ENCODE assay signal across 10 cellular contexts in the genomic region with DNA sequence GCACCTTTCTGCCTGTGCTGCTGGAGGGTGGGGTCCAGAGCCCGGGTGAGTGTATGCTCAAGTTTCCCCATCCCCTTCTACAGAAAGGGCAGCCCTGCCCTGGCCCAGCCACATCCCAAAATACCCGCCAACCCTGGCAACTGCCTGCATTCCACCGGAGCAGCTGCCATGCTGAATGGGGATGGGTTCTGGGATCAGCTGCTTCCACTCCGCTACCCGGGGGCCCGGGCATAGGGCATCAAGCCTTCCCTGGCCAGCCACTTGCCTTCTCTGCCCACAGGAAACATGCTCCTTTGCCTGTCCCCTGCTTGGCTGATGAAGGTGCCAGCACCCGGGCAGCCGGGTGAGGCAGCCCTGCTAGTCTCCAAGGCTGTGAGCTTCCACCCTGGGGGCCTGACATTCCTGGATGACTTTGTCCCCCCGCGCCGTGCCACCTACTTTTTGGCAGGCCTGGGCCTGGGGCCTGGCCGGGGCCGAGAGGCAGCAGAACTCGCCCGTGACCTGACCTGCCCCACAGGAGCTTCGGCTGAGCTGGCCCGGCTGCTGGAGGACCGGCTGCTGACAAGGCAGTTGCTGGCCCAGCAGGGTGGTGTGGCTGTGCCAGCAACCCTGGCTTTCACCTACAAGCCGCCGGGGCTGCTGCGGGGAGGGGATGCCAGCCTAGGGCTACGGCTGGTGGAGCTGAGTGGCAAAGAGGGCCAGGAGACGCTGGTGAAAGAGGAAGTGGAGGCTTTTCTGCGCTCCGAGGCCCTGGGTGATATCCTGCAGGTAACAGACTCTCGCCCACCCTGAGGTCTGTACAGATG. TPM values are rescaled to one million over a fixed set of nuclear protein-coding genes. Genes with fewer than 3 reads are reported as not detected.
DNase-seq lines count a peak whose midpoint lies in the region; ATAC-seq, FAIRE-seq and TF ChIP-seq lines count a peak whose summit lies in the region.
"Had no signal": no experiment of that assay in that cellular context is flagged by ENCODE, and none has a peak within 500 bp of the region (broad histone marks: within the 10 kb centered on the region; RNA-seq: fewer than 3 reads in every experiment).

No MANE protein-coding gene starts in this region.

- H3K36me3 ChIP-seq in DND-41 (ENCODE audit: insufficient read depth, low read length) = peaks cover 6% of the 10 kb centered on the region; the same call in 1 of the 2 replicates
- H3K36me3 ChIP-seq in MM.1S (replicated peaks; ENCODE audit: insufficient read depth, low read length) = no peaks in the 10 kb centered on the region
- no peaks in the 10 kb centered on the region for H3K36me3 ChIP-seq in GM12878 (ENCODE audit: control insufficient read depth in 2 of 2, insufficient read depth in 2 of 2, low read length in 1 of 2)
- H3K36me3 ChIP-seq in pancreas = no peaks in the 10 kb centered on the region
- H3K36me3 ChIP-seq: cardiac muscle cell had no signal

- no TSS peak for BruUV-seq in GM12878 (replicated peaks; lab: Mats Ljungman, UMichigan)

- no peak overlapping the region for H2AFZ ChIP-seq in DND-41 (ENCODE audit: low read depth, low read length)
- H2AFZ ChIP-seq in MM.1S (ENCODE audit: low read length) = 0 out of 2 replicates have a peak overlapping the region, but pooled peaks have one; percentile 38
- H2AFZ ChIP-seq in GM12878 (ENCODE audit: control insufficient read depth, low read depth, low read length) = no peak overlapping the region

- CTCF ChIA-PET in GM12878 (lab: Yijun Ruan, JAX) = interaction anchor here (0.9 to 1.6 kb wide), 3 partner anchors 17 to 51 kb away, joined by 3 to 6 read pairs (median 4); a partner anchor contains a TSS

- no peaks in the 10 kb centered on the region for H3K9me2 ChIP-seq in MM.1S (replicated peaks; ENCODE audit: insufficient read depth, low read length)

- H3K27me3 ChIP-seq in DND-41 (ENCODE audit: insufficient read depth, low read length, poor library complexity) (no peaks in the 10 kb centered on the region), MM.1S (replicated peaks; ENCODE audit: insufficient read depth, low read length) (peaks cover 6% of the 10 kb centered on the region; the same call in 1 of the 2 replicates), GM12878 (replicated peaks in 1 of 2; ENCODE audit: control insufficient read depth in 2 of 2, insufficient read depth in 2 of 2, low read length in 1 of 2) (peaks cover 0 to 5% of the 10 kb centered on the region in 2 experiments; a peak in 3 of 4 replicates), pancreas (no peaks in the 10 kb centered on the region)

- TF ChIP-seq CTCF in DND-41 (IDR thresholded peaks at IDR 0.05; ENCODE audit: borderline replicate concordance, extremely low read depth, low read length, poor library complexity, severe bottlenecking) = no peak
- TF ChIP-seq CTCF in MM.1S (IDR thresholded peaks at IDR 0.05; ENCODE audit: low read length) = no peak
- TF ChIP-seq CTCF in GM12878 (IDR thresholded peaks at IDR 0.05 in 2 of 3, conservative IDR thresholded peaks at IDR 0.05 in 1 of 3; ENCODE audit: control insufficient read depth in 2 of 3, extremely low read depth in 1 of 3, insufficient read depth in 1 of 3, low read depth in 3 of 3, low read length in 3 of 3) = no peak
- TF ChIP-seq CTCF in pancreas (IDR thresholded peaks at IDR 0.05) = no peak

- no peak for TF ChIP-seq EP300 in GM12878 (IDR thresholded peaks at IDR 0.05; ENCODE audit: borderline replicate concordance in 1 of 2, control insufficient read depth in 1 of 2, low read depth in 2 of 2, low read length in 2 of 2)

- POLR2A ChIA-PET in GM12878 (lab: Charles Lee) = interaction anchor here (0.9 to 3.9 kb wide), 8 partner anchors 10 to 51 kb away, joined by 3 to 28 read pairs (median 7); a partner anchor contains a TSS

- no peak for TF ChIP-seq POLR2A in GM12878 (IDR thresholded peaks at IDR 0.05; ENCODE audit: low read depth, low read length)

- DNase-seq in DND-41 = no peak
- peak; percentile 43 for DNase-seq in MM.1S
- DNase-seq in GM12878 (ENCODE audit: low read depth, low spot score) = no peak
- peak in 5 of 6 donors; percentile 47 to 90 (median 73) for DNase-seq in pancreas
- no peak for DNase-seq in NCI-H2196 treated with DMSO at 0.1 percent for 48 hours (lab: John Stamatoyannopoulos, UW; ENCODE audit: unreplicated experiment)
- DNase-seq in NCI-H1694 treated with DMSO at 0.1 percent for 48 hours (lab: John Stamatoyannopoulos, UW) = no peak
- DNase-seq: T-helper 9 cell had no signal

- H3K79me2 ChIP-seq in DND-41 (ENCODE audit: insufficient read depth, low read length) = peaks cover 37% of the 10 kb centered on the region
- H3K79me2 ChIP-seq in MM.1S (ENCODE audit: low read length) = no peaks in the 10 kb centered on the region
- H3K79me2 ChIP-seq in GM12878 (ENCODE audit: control insufficient read depth, insufficient read depth, low read length) = no peaks in the 10 kb centered on the region

- H3K4me2 ChIP-seq in DND-41 (ENCODE audit: insufficient read depth, low read length) (peak overlapping the region; percentile 95), MM.1S (ENCODE audit: low read depth, low read length) (peak overlapping the region; percentile 25; the same call in 1 of the 2 replicates), GM12878 (ENCODE audit: control insufficient read depth, insufficient read depth) (no peak overlapping the region; the same call in 1 of the 2 replicates)

- H3K27ac ChIP-seq in DND-41 (ENCODE audit: low read length) = peak overlapping the region; percentile 93
- H3K27ac ChIP-seq in MM.1S (ENCODE audit: low read length) = peak overlapping the region; percentile 3; the same call in 1 of the 2 replicates
- H3K27ac ChIP-seq in GM12878 (ENCODE audit: control insufficient read depth, insufficient read depth) = no peak overlapping the region
- H3K27ac ChIP-seq in pancreas = no peak overlapping the region
- H3K27ac ChIP-seq: cardiac muscle cell had no signal

- H3K9me3 ChIP-seq in DND-41 (ENCODE audit: insufficient read depth, low read length, severe bottlenecking) (no peaks in the 10 kb centered on the region), MM.1S (replicated peaks; ENCODE audit: insufficient read depth, low read length) (no peaks in the 10 kb centered on the region), GM12878 (replicated peaks; ENCODE audit: control insufficient read depth, insufficient read depth, low read length) (no peaks in the 10 kb centered on the region), pancreas (no peaks in the 10 kb centered on the region)

- 24% methylated on average over 26 of the region's 26 CpGs for WGBS in GM12878 (ENCODE audit: insufficient coverage, insufficient replicate concordance, low lambda C conversion rate, missing lambda C conversion rate)
- 42 to 50% methylated on average over 26 of the region's 26 CpGs for WGBS in pancreas, 2 donors

- no peak for ATAC-seq in DND-41 (ENCODE audit: insufficient read depth, low read depth)
- ATAC-seq in GM12878 = peak; percentile 10
- peak; percentile 6 to 22 (median 8) for ATAC-seq in pancreas
- no peak for ATAC-seq in GM21825 (IDR thresholded peaks at IDR 0.05; ENCODE audit: unreplicated experiment)
- ATAC-seq in HG02884 (IDR thresholded peaks at IDR 0.05; ENCODE audit: unreplicated experiment) = no peak

- peaks cover 54% of the 10 kb centered on the region for H3K4me1 ChIP-seq in DND-41 (ENCODE audit: insufficient read depth, low read length)
- peaks cover 17% of the 10 kb centered on the region; the same call in 1 of the 2 replicates for H3K4me1 ChIP-seq in MM.1S (ENCODE audit: low read length)
- peaks cover 2% of the 10 kb centered on the region; the same call in 1 of the 2 replicates for H3K4me1 ChIP-seq in GM12878 (ENCODE audit: control insufficient read depth, insufficient read depth, low read length)
- H3K4me1 ChIP-seq in pancreas = peaks cover 0 to 14% (median 13%) of the 10 kb centered on the region in 3 donors

- H3F3A ChIP-seq in MM.1S (ENCODE audit: insufficient read depth, low read length) = no peaks in the 10 kb centered on the region

- no peak for TF ChIP-seq RAD21 in GM12878 (IDR thresholded peaks at IDR 0.05; ENCODE audit: insufficient read depth, low read depth, low read length)

- peak overlapping the region in 1 of 2 experiments; percentile 66; a peak in 1 of 4 replicates for H3K4me3 ChIP-seq in DND-41 (ENCODE audit: low read depth in 1 of 2, low read length in 2 of 2)
- no peak overlapping the region for H3K4me3 ChIP-seq in MM.1S (ENCODE audit: low read length)
- H3K4me3 ChIP-seq in GM12878 = no peak overlapping the region
- H3K4me3 ChIP-seq in pancreas = no peak overlapping the region
- H3K4me3 ChIP-seq: cardiac muscle cell had no signal

- RAD21 ChIA-PET in GM12878 (lab: Charles Lee; ENCODE audit: unreplicated experiment) = interaction anchor here (1.0 to 1.4 kb wide), 2 partner anchors 15 to 18 kb away, joined by 3 to 4 read pairs; a partner anchor contains a TSS

- in situ Hi-C loops in GM12878 (cut with MboI) = no loop called here

- H3K9ac ChIP-seq in DND-41 (ENCODE audit: low read depth, low read length) (peak overlapping the region; percentile 91), MM.1S (ENCODE audit: low read length) (peak overlapping the region; percentile 1; the same call in 1 of the 2 replicates), GM12878 (ENCODE audit: control insufficient read depth, insufficient read depth, low read length) (no peak overlapping the region)

- SMC1A ChIA-PET in GM12878 (lab: Charles Lee; ENCODE audit: uncharacterized antibody, unreplicated experiment) = interaction anchor here (1.1 kb wide), 1 partner anchor 14 kb away, joined by 3 read pairs; no protein-coding TSS in a partner anchor

- FAIRE-seq in GM12878 (lab: Jason Lieb, UNC) (no peak), pancreas (lab: Jason Lieb, UNC) (no peak)

- intact Hi-C loops in GM12878 (cut with micrococcal nuclease; ENCODE audit: unreplicated experiment) = no loop called here
- intact Hi-C loops in pancreas (cut with DNase I) = loop anchor here in 1 of 3 donors (10.0 kb wide), 1 partner anchor 86 kb away; a partner anchor contains a TSS

- H4K20me1 ChIP-seq in DND-41 (ENCODE audit: insufficient read depth, low read length) = no peaks in the 10 kb centered on the region
- H4K20me1 ChIP-seq in MM.1S (ENCODE audit: insufficient read depth, low read length) = no peaks in the 10 kb centered on the region
- no peaks in the 10 kb centered on the region for H4K20me1 ChIP-seq in GM12878 (ENCODE audit: control insufficient read depth, insufficient read depth)

RNA-seq across cellular contexts. Expression of a gene that starts 3.2 kb away (rescaled TPM):
- 0.15 and 0.22 TPM in 2 replicates for total RNA-seq in GM12878 (2013; cell fraction: nucleolus; rRNA removed)
- total RNA-seq in GM12878 (2014; rRNA removed) (0.11 TPM in 2 replicates), GM12878 (2014; rRNA removed; fragmentation: Illumina TruSeq; extraction: Trizol) (0.04 TPM in 1 of 2 replicates, not detected in the other), GM12878 (2021) (0.10 and 0.19 TPM in 2 replicates), pancreas (1 to 10 TPM in 1 of 6 donors, under 1 TPM in 5; 0.39 to 1.1 (median 0.80) TPM)
- polyA plus RNA-seq in GM12878 (2011; ENCODE audit: low read depth) = 0.18 TPM
- polyA plus RNA-seq in GM12878 (2011; rRNA removed) (not detected in 2 replicates), GM12878 (2014; fragmentation: Illumina TruSeq; extraction: Trizol) (0.10 TPM in 1 of 2 replicates, not detected in the other), GM12878 (2014; fragmentation: Nextera tagmentation; extraction: Ambion mirVana) (under 1 TPM in 1 of 2 experiments, not detected in 1; 0.02 TPM), GM12878 (2014; rRNA removed) (0.14 and 0.25 TPM in 2 replicates), GM12878 (2016; fragmentation: Nextera tagmentation; extraction: Ambion mirVana) (under 1 TPM in 1 of 2 experiments, not detected in 1; 0.09 TPM), pancreas (1 to 10 TPM in 1 of 2 donors, under 1 TPM in 1; 0.89 to 2.2 TPM)
- polyA plus RNA-seq in GM12878 (2011; cell fraction: cytosol; rRNA removed) = 0.01 TPM in 1 of 2 replicates, not detected in the other
- 0.07 and 0.13 TPM in 2 replicates for polyA plus RNA-seq in GM12878 (2011; cell fraction: nucleus; rRNA removed)
- 0.27 and 0.31 TPM in 2 replicates for polyA plus RNA-seq in GM12878 (2012)
- not detected in 2 replicates for polyA minus RNA-seq in GM12878 (2011; rRNA and poly(A)+ RNA removed)
- not detected in 2 replicates for polyA minus RNA-seq in GM12878 (2011; cell fraction: cytosol; rRNA and poly(A)+ RNA removed)
- polyA minus RNA-seq in GM12878 (2011; cell fraction: nucleus; rRNA and poly(A)+ RNA removed) = 0.12 TPM in 1 of 2 replicates, not detected in the other

RNA-seq across cellular contexts. Expression of a gene that starts 9.6 kb away (rescaled TPM):
- total RNA-seq in GM12878 (2013; cell fraction: nucleolus; rRNA removed) = 49.5 and 61.9 TPM in 2 replicates
- 68.4 and 72.5 TPM in 2 replicates for total RNA-seq in GM12878 (2014; rRNA removed)
- 36.6 and 41.8 TPM in 2 replicates for total RNA-seq in GM12878 (2014; rRNA removed; fragmentation: Illumina TruSeq; extraction: Trizol)
- total RNA-seq in GM12878 (2021) = 68.1 and 70.9 TPM in 2 replicates
- 17.7 TPM for polyA plus RNA-seq in GM12878 (2011; ENCODE audit: low read depth)
- polyA plus RNA-seq in GM12878 (2011; rRNA removed) = 36.8 and 48.7 TPM in 2 replicates
- polyA plus RNA-seq in GM12878 (2011; cell fraction: cytosol; rRNA removed) = 68.3 and 102 TPM in 2 replicates
- 177 and 183 TPM in 2 replicates for polyA plus RNA-seq in GM12878 (2011; cell fraction: nucleus; rRNA removed)
- 39.6 and 41.2 TPM in 2 replicates for polyA plus RNA-seq in GM12878 (2012)
- polyA plus RNA-seq in GM12878 (2014; fragmentation: Illumina TruSeq; extraction: Trizol) = 15.7 and 41.1 TPM in 2 replicates
- polyA plus RNA-seq in GM12878 (2014; fragmentation: Nextera tagmentation; extraction: Ambion mirVana) = 1 to 10 TPM in 1 of 2 experiments, under 1 TPM in 1; 0.39 to 2.3 TPM
- 88.3 and 99.8 TPM in 2 replicates for polyA plus RNA-seq in GM12878 (2014; rRNA removed)
- 100 to 1,000 TPM in 1 of 2 experiments, 10 to 100 TPM in 1; 95.4 to 101 TPM for polyA plus RNA-seq in GM12878 (2016; fragmentation: Nextera tagmentation; extraction: Ambion mirVana)
- 58.9 and 82.0 TPM in 2 replicates for polyA minus RNA-seq in GM12878 (2011; rRNA and poly(A)+ RNA removed)
- 22.7 and 32.3 TPM in 2 replicates for polyA minus RNA-seq in GM12878 (2011; cell fraction: cytosol; rRNA and poly(A)+ RNA removed)
- 51.4 and 86.0 TPM in 2 replicates for polyA minus RNA-seq in GM12878 (2011; cell fraction: nucleus; rRNA and poly(A)+ RNA removed)
- 10 to 100 TPM; 17.6 to 29.3 (median 21.7) TPM for total RNA-seq in pancreas
- polyA plus RNA-seq in pancreas = 10 to 100 TPM; 57.4 to 71.6 TPM

RNA-seq across cellular contexts. Expression of a gene that starts 14.8 kb away (rescaled TPM):
- total RNA-seq in GM12878 (2013; cell fraction: nucleolus; rRNA removed) = 59.5 and 60.3 TPM in 2 replicates
- 52.0 and 60.0 TPM in 2 replicates for total RNA-seq in GM12878 (2014; rRNA removed)
- total RNA-seq in GM12878 (2014; rRNA removed; fragmentation: Illumina TruSeq; extraction: Trizol) = 18.4 and 19.5 TPM in 2 replicates
- total RNA-seq in GM12878 (2021) = 77.4 and 80.7 TPM in 2 replicates
- 12.8 TPM for polyA plus RNA-seq in GM12878 (2011; ENCODE audit: low read depth)
- polyA plus RNA-seq in GM12878 (2011; rRNA removed) = 9.6 and 15.4 TPM in 2 replicates
- 27.2 and 41.2 TPM in 2 replicates for polyA plus RNA-seq in GM12878 (2011; cell fraction: cytosol; rRNA removed)
- 200 and 210 TPM in 2 replicates for polyA plus RNA-seq in GM12878 (2011; cell fraction: nucleus; rRNA removed)
- 48.1 and 51.7 TPM in 2 replicates for polyA plus RNA-seq in GM12878 (2012)
- polyA plus RNA-seq in GM12878 (2014; fragmentation: Illumina TruSeq; extraction: Trizol) = 3.4 and 13.5 TPM in 2 replicates
- polyA plus RNA-seq in GM12878 (2014; fragmentation: Nextera tagmentation; extraction: Ambion mirVana) = 1 to 10 TPM; 1.1 to 6.6 TPM
- 83.4 and 85.3 TPM in 2 replicates for polyA plus RNA-seq in GM12878 (2014; rRNA removed)
- 10 to 100 TPM; 61.8 to 73.3 TPM for polyA plus RNA-seq in GM12878 (2016; fragmentation: Nextera tagmentation; extraction: Ambion mirVana)
- polyA minus RNA-seq in GM12878 (2011; rRNA and poly(A)+ RNA removed) = 8.1 and 20.2 TPM in 2 replicates
- 9.6 and 12.3 TPM in 2 replicates for polyA minus RNA-seq in GM12878 (2011; cell fraction: cytosol; rRNA and poly(A)+ RNA removed)
- 26.1 and 33.3 TPM in 2 replicates for polyA minus RNA-seq in GM12878 (2011; cell fraction: nucleus; rRNA and poly(A)+ RNA removed)
- total RNA-seq in pancreas = 1 to 10 TPM in 4 of 6 donors, under 1 TPM in 2; 0.05 to 2.9 (median 1.1) TPM
- polyA plus RNA-seq in pancreas = 1 to 10 TPM; 1.5 to 2.5 TPM
- total RNA-seq: cardiac muscle cell had no signal

RNA-seq across cellular contexts. Expression of a gene that starts 17.0 kb away (rescaled TPM):
- 38.1 and 44.1 TPM in 2 replicates for total RNA-seq in GM12878 (2013; cell fraction: nucleolus; rRNA removed)
- total RNA-seq in GM12878 (2014; rRNA removed) = 342 and 371 TPM in 2 replicates
- total RNA-seq in GM12878 (2014; rRNA removed; fragmentation: Illumina TruSeq; extraction: Trizol) = 170 and 176 TPM in 2 replicates
- 265 and 269 TPM in 2 replicates for total RNA-seq in GM12878 (2021)
- 75.3 TPM for polyA plus RNA-seq in GM12878 (2011; ENCODE audit: low read depth)
- 86.0 and 211 TPM in 2 replicates for polyA plus RNA-seq in GM12878 (2011; rRNA removed)
- polyA plus RNA-seq in GM12878 (2011; cell fraction: cytosol; rRNA removed) = 440 and 506 TPM in 2 replicates
- 220 and 242 TPM in 2 replicates for polyA plus RNA-seq in GM12878 (2011; cell fraction: nucleus; rRNA removed)
- polyA plus RNA-seq in GM12878 (2012) = 174 and 181 TPM in 2 replicates
- polyA plus RNA-seq in GM12878 (2014; fragmentation: Illumina TruSeq; extraction: Trizol) = 128 and 202 TPM in 2 replicates
- polyA plus RNA-seq in GM12878 (2014; fragmentation: Nextera tagmentation; extraction: Ambion mirVana) = 10 to 100 TPM; 26.4 to 41.7 TPM
- polyA plus RNA-seq in GM12878 (2014; rRNA removed) = 306 and 326 TPM in 2 replicates
- 100 to 1,000 TPM; 417 to 458 TPM for polyA plus RNA-seq in GM12878 (2016; fragmentation: Nextera tagmentation; extraction: Ambion mirVana)
- polyA minus RNA-seq in GM12878 (2011; rRNA and poly(A)+ RNA removed) = 121 and 204 TPM in 2 replicates
- 83.8 and 94.6 TPM in 2 replicates for polyA minus RNA-seq in GM12878 (2011; cell fraction: cytosol; rRNA and poly(A)+ RNA removed)
- polyA minus RNA-seq in GM12878 (2011; cell fraction: nucleus; rRNA and poly(A)+ RNA removed) = 49.0 and 75.9 TPM in 2 replicates
- 10 to 100 TPM; 49.0 to 72.8 (median 62.9) TPM for total RNA-seq in pancreas
- polyA plus RNA-seq in pancreas = 10 to 100 TPM; 57.7 to 68.5 TPM

RNA-seq across cellular contexts. Expression of a gene that starts 18.8 kb away (rescaled TPM):
- 56.0 and 64.3 TPM in 2 replicates for total RNA-seq in GM12878 (2013; cell fraction: nucleolus; rRNA removed)
- total RNA-seq in GM12878 (2014; rRNA removed) (195 and 266 TPM in 2 replicates), GM12878 (2014; rRNA removed; fragmentation: Illumina TruSeq; extraction: Trizol) (38.4 and 45.3 TPM in 2 replicates), GM12878 (2021) (197 and 204 TPM in 2 replicates), pancreas (1 to 10 TPM in 4 of 6 donors, under 1 TPM in 2; 0.63 to 4.1 (median 1.8) TPM)
- 102 TPM for polyA plus RNA-seq in GM12878 (2011; ENCODE audit: low read depth)
- polyA plus RNA-seq in GM12878 (2011; rRNA removed) (21.1 and 49.8 TPM in 2 replicates), GM12878 (2014; fragmentation: Illumina TruSeq; extraction: Trizol) (0.70 and 9.3 TPM in 2 replicates), GM12878 (2014; fragmentation: Nextera tagmentation; extraction: Ambion mirVana) (1 to 10 TPM; 4.7 to 9.3 TPM), GM12878 (2014; rRNA removed) (257 and 361 TPM in 2 replicates), GM12878 (2016; fragmentation: Nextera tagmentation; extraction: Ambion mirVana) (100 to 1,000 TPM; 200 to 239 TPM), pancreas (10 to 100 TPM; 10.9 to 13.1 TPM)
- 123 and 201 TPM in 2 replicates for polyA plus RNA-seq in GM12878 (2011; cell fraction: cytosol; rRNA removed)
- polyA plus RNA-seq in GM12878 (2011; cell fraction: nucleus; rRNA removed) = 92.2 and 109 TPM in 2 replicates
- polyA plus RNA-seq in GM12878 (2012) = 177 and 267 TPM in 2 replicates
- polyA minus RNA-seq in GM12878 (2011; rRNA and poly(A)+ RNA removed) = 32.3 and 78.7 TPM in 2 replicates
- 39.3 and 42.1 TPM in 2 replicates for polyA minus RNA-seq in GM12878 (2011; cell fraction: cytosol; rRNA and poly(A)+ RNA removed)
- 47.1 and 83.3 TPM in 2 replicates for polyA minus RNA-seq in GM12878 (2011; cell fraction: nucleus; rRNA and poly(A)+ RNA removed)

Comparison
In these comparisons a context has a peak if more than half of its experiments do, and no peak if none do; other contexts are left out.
1. ATAC-seq: peak in GM12878 (single experiment) and pancreas (4 of 4); none in DND-41 (single experiment), GM21825 (single experiment) and HG02884 (single experiment).
2. DNase-seq: peak in MM.1S (single experiment) and pancreas (5 of 6); none in DND-41 (single experiment), GM12878 (single experiment), NCI-H2196 treated with DMSO at 0.1 percent for 48 hours (single experiment) and NCI-H1694 treated with DMSO at 0.1 percent for 48 hours (single experiment).
3. H3K27ac ChIP-seq: peak in DND-41 (single experiment) and MM.1S (single experiment); none in GM12878 (single experiment) and pancreas (0 of 4).
4. RNA of a gene that starts 14.8 kb away (total RNA-seq): 18.4 to 80.7 TPM in GM12878; 0.05 to 2.9 TPM in pancreas; every median in the first group is over 4 times any median in the second.